In genomic region chr20:25733903-25734302, GRCh38 we compare ENCODE assay signal across 32 cellular contexts.
"Had no signal": no experiment of that assay in that cellular context is flagged by ENCODE, and none has a peak within 500 bp of the region (broad histone marks: within the 10 kb centered on the region; RNA-seq: fewer than 3 reads in every experiment).

No MANE protein-coding gene starts in this region.

- H3K27ac ChIP-seq: adrenal gland, ascending aorta, body of pancreas, brain microvascular endothelial cell, breast epithelium, cardiac muscle cell had no signal

- H3K27me3 ChIP-seq: adrenal gland, ascending aorta, body of pancreas, brain microvascular endothelial cell, breast epithelium, cardiac muscle cell had no signal

- H3K9me3 ChIP-seq: adrenal gland, body of pancreas, breast epithelium had no signal

- H3K4me3 ChIP-seq: adrenal gland, ascending aorta, body of pancreas, breast epithelium, cardiac muscle cell had no signal

- H3K4me1 ChIP-seq: adrenal gland, ascending aorta, body of pancreas, breast epithelium had no signal

- H3K36me3 ChIP-seq: adrenal gland, brain microvascular endothelial cell, breast epithelium, cardiac muscle cell had no signal

- ATAC-seq: activated naive CD4-positive, alpha-beta T cell treated with anti-CD3 and anti-CD28 coated beads, Interleukin-2, amount 50 U/mL, for 72 hours; activated naive CD8-positive, alpha-beta T cell treated with anti-CD3 and anti-CD28 coated beads, Interleukin-2, amount 50 U/mL, for 24 hours; activated T-cell treated with anti-CD3 and anti-CD28 coated beads, Interleukin-2, amount 50 U/mL, for 4 hours; activated T-cell treated with anti-CD3 and anti-CD28 coated beads, Interleukin-2, amount 50 U/mL, for 72 hours; activated T-helper 17 cell treated with anti-CD3 and anti-CD28 coated beads, Interleukin-2, amount 50 U/mL, for 72 hours; body of pancreas had no signal

- FAIRE-seq: astrocyte had no signal

- DNase-seq: activated effector memory CD4-positive, alpha-beta T cell treated with anti-CD3 and anti-CD28 coated beads, Interleukin-2, amount 50 U/mL, for 16 hours; activated effector memory CD4-positive, alpha-beta T cell treated with Interleukin-2 at 50 U/mL for 16 hours; activated gamma-delta T cell; activated gamma-delta T cell treated with Interleukin-2 at 50 U/mL for 16 hours; activated naive CD4-positive, alpha-beta T cell; activated naive CD4-positive, alpha-beta T cell treated with anti-CD3 and anti-CD28 coated beads for 36 hours; activated naive CD4-positive, alpha-beta T cell treated with anti-CD3 and anti-CD28 coated beads, Interleukin-2, amount 10 ng/mL, durations not matched to agents 7 days and 5 days; activated naive CD4-positive, alpha-beta T cell treated with anti-CD3 and anti-CD28 coated beads, Interleukin-2, amount 50 U/mL, for 16 hours; activated naive CD4-positive, alpha-beta T cell treated with Interleukin-2 at 50 U/mL for 16 hours; activated naive CD8-positive, alpha-beta T cell treated with anti-CD3 and anti-CD28 coated beads for 36 hours; activated naive CD8-positive, alpha-beta T cell treated with anti-CD3 and anti-CD28 coated beads, Interleukin-2, amount 10 ng/mL, durations not matched to agents 7 days and 5 days; activated naive CD8-positive, alpha-beta T cell treated with anti-CD3 and anti-CD28 coated beads, Interleukin-2, amount 50 U/mL, for 24 hours; activated T-cell treated with anti-CD3 and anti-CD28 coated beads, Interleukin-2, amount 50 U/mL, for 1 hour; activated T-cell treated with anti-CD3 and anti-CD28 coated beads, Interleukin-2, amount 50 U/mL, for 24 hours; activated T-cell treated with anti-CD3 and anti-CD28 coated beads, Interleukin-2, amount 50 U/mL, for 4 hours; activated T-cell treated with anti-CD3 and anti-CD28 coated beads, Interleukin-2, amount 50 U/mL, for 72 hours; adrenal gland; amniotic stem cell; amygdala; anterior cingulate cortex; aorta; body of pancreas; brain microvascular endothelial cell; caudate nucleus; central memory CD4-positive, alpha-beta T cell; cerebellar nuclear complex had no signal
